8 cellular contexts compared by ENCODE assay signal in the genomic region with DNA sequence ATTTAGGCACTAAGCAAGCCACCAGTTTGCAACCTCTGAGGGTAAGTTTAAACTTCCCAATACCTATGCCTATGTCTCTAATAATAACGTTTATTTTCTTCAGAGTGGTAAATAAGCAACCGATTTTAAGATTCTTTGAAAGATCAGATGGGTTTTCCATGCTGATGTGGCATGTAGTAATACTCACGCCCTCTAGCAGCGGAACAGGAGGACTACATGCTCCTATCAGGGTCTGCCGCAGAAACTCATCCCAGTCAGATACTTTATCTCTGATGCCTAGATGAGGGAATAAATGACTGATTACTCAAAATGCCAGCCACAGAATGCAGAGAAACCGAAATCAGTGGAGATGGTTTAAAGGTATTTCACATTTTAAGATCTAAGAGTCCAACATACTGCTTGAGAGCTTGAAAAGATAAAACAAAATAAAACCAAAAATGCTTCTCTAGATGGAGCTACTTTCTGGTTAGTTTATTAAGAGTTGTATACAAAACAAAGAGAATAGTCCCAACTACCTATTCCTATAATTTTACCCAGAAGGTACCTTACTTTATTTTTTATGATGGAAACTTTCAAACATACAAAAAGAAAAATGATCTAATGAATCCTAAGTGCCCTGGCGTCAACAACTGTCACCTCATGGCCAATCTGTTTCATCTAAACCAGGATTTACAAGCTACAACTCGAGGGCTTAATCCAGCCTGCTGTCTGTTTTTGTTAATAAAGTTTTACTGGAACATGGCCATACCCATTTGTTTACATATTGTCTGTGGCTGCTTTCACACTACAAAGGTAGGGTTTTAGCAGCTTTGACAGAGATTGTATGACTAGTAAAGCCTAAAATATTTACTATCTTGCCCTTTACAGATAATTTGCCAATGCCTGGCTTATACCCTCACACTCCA. TPM values are rescaled to one million over a fixed set of nuclear protein-coding genes. Genes with fewer than 3 reads are reported as not detected.
A peak's percentile ranks its signal among the peaks of the same experiment; 100 is the strongest.
DNase-seq lines count a peak whose midpoint lies in the region; ATAC-seq and TF ChIP-seq lines count a peak whose summit lies in the region.

No MANE protein-coding gene starts in this region.

- no peaks in the 10 kb centered on the region for H3K4me1 ChIP-seq in IMR-90 (ENCODE audit: control insufficient read depth, insufficient read depth, low read length)
- no peaks in the 10 kb centered on the region for H3K4me1 ChIP-seq in adipocyte (ENCODE audit: control insufficient read depth, insufficient read depth, low read length)

- no TSS peak for BruUV-seq in IMR-90 (replicated peaks; lab: Mats Ljungman, UMichigan)

- dilution Hi-C loops in IMR-90 (cut with HindIII; ENCODE audit: low sequenced_read_pairs, unreplicated experiment): no loop called here

- DNase-seq in NCI-H2196 (lab: John Stamatoyannopoulos, UW; ENCODE audit: unreplicated experiment) (peak; percentile 18), NCI-H2196 treated with DMSO at 0.1 percent for 48 hours (lab: John Stamatoyannopoulos, UW; ENCODE audit: unreplicated experiment) (no peak), IMR-90 (peak; percentile 64), SKM-1 (lab: John Stamatoyannopoulos, UW; ENCODE audit: unreplicated experiment) (peak; percentile 34), adipocyte (ENCODE audit: low read depth) (peak; percentile 82), left cardiac atrium (peak; percentile 38), renal cortical epithelial cell (ENCODE audit: low read depth) (peak; percentile 56)

- TF ChIP-seq POLR2A in IMR-90 (IDR thresholded peaks at IDR 0.05; ENCODE audit: low read depth, low read length): no peak

- H3K27ac ChIP-seq in IMR-90 (ENCODE audit: insufficient read depth, low read length): no peak overlapping the region

- no peaks in the 10 kb centered on the region for H3K9me3 ChIP-seq in IMR-90 (ENCODE audit: control insufficient read depth, insufficient read depth, low read length)
- no peaks in the 10 kb centered on the region for H3K9me3 ChIP-seq in adipocyte (ENCODE audit: control insufficient read depth, low read length)

- WGBS in IMR-90 (ENCODE audit: extremely low coverage in 2 of 2, insufficient read length in 1 of 2), 2 experiments: 0% methylated on average over 1 of the region's 8 CpGs; no CpG with 5 or more reads in 1 of the 2 experiments

- H2BK20ac ChIP-seq in IMR-90 (ENCODE audit: low read depth, low read length): no peak overlapping the region

- in situ Hi-C loops in IMR-90 (cut with MboI; ENCODE audit: low sequenced_read_pairs): no loop called here

- no peak overlapping the region for H4K5ac ChIP-seq in IMR-90 (ENCODE audit: low read depth, low read length)

- POLR2A ChIA-PET in IMR-90 (lab: Charles Lee; ENCODE audit: unreplicated experiment): no interaction called here

- H3K4me3 ChIP-seq in IMR-90 (ENCODE audit: insufficient read depth, low read depth, low read length) (no peak overlapping the region), adipocyte (ENCODE audit: low read length) (no peak overlapping the region)

- no peak overlapping the region for H4K8ac ChIP-seq in IMR-90 (ENCODE audit: low read depth in 2 of 2, low read length in 2 of 2)

- no peak overlapping the region for H2AFZ ChIP-seq in IMR-90 (replicated peaks; ENCODE audit: low read length, poor library complexity)

- no peak overlapping the region for H2BK120ac ChIP-seq in IMR-90 (ENCODE audit: low read depth, low read length)

- H3K9ac ChIP-seq in IMR-90 (ENCODE audit: low read depth, low read length) (no peak overlapping the region), adipocyte (ENCODE audit: low read length) (no peak overlapping the region)

- CTCF ChIA-PET in IMR-90 (lab: Yijun Ruan, JAX): interaction anchor here (0.9 to 2.1 kb wide), 7 partner anchors 8 to 84 kb away, joined by 3 to 7 read pairs (median 5); no protein-coding TSS in a partner anchor

- H2AK9ac ChIP-seq in IMR-90 (replicated peaks; ENCODE audit: low read depth, low read length, poor library complexity): no peak overlapping the region

- intact Hi-C loops in IMR-90 (cut with micrococcal nuclease) (loop anchor here (1.0 to 2.0 kb wide), 3 partner anchors 84 to 192 kb away; partner anchors contain the start of gene NEK4), left cardiac atrium (cut with DNase I) (loop anchor here (10.0 kb wide), 2 partner anchors 140 to 190 kb away; no protein-coding TSS in a partner anchor)

- ATAC-seq in IMR-90 (ENCODE audit: low read depth) (peak; percentile 97), left cardiac atrium (peak; percentile 76 to 85), GM21528 (IDR thresholded peaks at IDR 0.05; ENCODE audit: low FRiP score, unreplicated experiment) (no peak)

- no peaks in the 10 kb centered on the region for H3K9me1 ChIP-seq in IMR-90 (ENCODE audit: insufficient read depth, low read length)

- no peak overlapping the region for H3K56ac ChIP-seq in IMR-90 (ENCODE audit: extremely low read depth, insufficient read depth, low read length)

- no peaks in the 10 kb centered on the region for H4K20me1 ChIP-seq in IMR-90 (ENCODE audit: insufficient read depth, low read length)

- no peak overlapping the region for H3K4ac ChIP-seq in IMR-90 (ENCODE audit: low read depth, low read length)

- no peak overlapping the region for H2AK5ac ChIP-seq in IMR-90 (ENCODE audit: low read depth, low read length)

- no peak overlapping the region for H2BK5ac ChIP-seq in IMR-90 (ENCODE audit: low read depth, low read length, poor library complexity, severe bottlenecking)

- no peak overlapping the region for H2BK15ac ChIP-seq in IMR-90 (ENCODE audit: low read depth, low read length)

- TF ChIP-seq RAD21 in IMR-90 (IDR thresholded peaks at IDR 0.05; ENCODE audit: low read length): peak; percentile 66

- H4K91ac ChIP-seq in IMR-90 (ENCODE audit: insufficient read depth, low read depth, low read length): no peak overlapping the region

- peak; percentile 71 for TF ChIP-seq CTCF in IMR-90 (conservative IDR thresholded peaks at IDR 0.05; ENCODE audit: low read depth, low read length)

- H3K79me1 ChIP-seq in IMR-90 (ENCODE audit: low read depth in 1 of 2, low read length in 2 of 2): no peaks in the 10 kb centered on the region

- H3K23ac ChIP-seq in IMR-90 (ENCODE audit: low read depth, low read length): no peak overlapping the region

- H3K27me3 ChIP-seq in IMR-90 (ENCODE audit: control insufficient read depth, insufficient read depth, low read length) (no peaks in the 10 kb centered on the region), adipocyte (replicated peaks; ENCODE audit: control insufficient read depth, insufficient read depth, low read length) (no peaks in the 10 kb centered on the region)

- H3K14ac ChIP-seq in IMR-90 (replicated peaks; ENCODE audit: low read depth, low read length): no peak overlapping the region

- no peaks in the 10 kb centered on the region for H3K36me3 ChIP-seq in IMR-90 (ENCODE audit: control insufficient read depth, insufficient read depth, low read length)
- H3K36me3 ChIP-seq in adipocyte (ENCODE audit: control insufficient read depth, insufficient read depth, low read length, severe bottlenecking): no peaks in the 10 kb centered on the region

- no peak overlapping the region for H3K18ac ChIP-seq in IMR-90 (ENCODE audit: low read depth, low read length)

- H3K4me2 ChIP-seq in IMR-90 (ENCODE audit: low read depth, low read length): no peak overlapping the region

TF ChIP-seq in IMR-90, 13 proteins besides CTCF, POLR2A, EP300 and RAD21:
- TF ChIP-seq SMC3 (IDR thresholded peaks at IDR 0.05; ENCODE audit: low read depth, low read length): peak; percentile 61
- no peak for TF ChIP-seq MXI1 (IDR thresholded peaks at IDR 0.05; ENCODE audit: borderline replicate concordance, low read depth, low read length)

RNA-seq across cellular contexts. Expression of gene STIMATE, which starts 37.5 kb away (rescaled TPM):
- 7.5 and 10.6 TPM in 2 replicates for total RNA-seq in IMR-90 (2012; rRNA removed)
- 17.8 and 19.4 TPM in 2 replicates for polyA plus RNA-seq in IMR-90 (2012; rRNA removed)
- 12.5 and 37.8 TPM in 2 replicates for polyA plus RNA-seq in IMR-90 (2012; cell fraction: cytosol; rRNA removed)
- polyA plus RNA-seq in IMR-90 (2012; cell fraction: nucleus; rRNA removed; ENCODE audit: low replicate concordance): 22.4 and 23.4 TPM in 2 replicates
- 10 to 100 TPM in 1 of 2 donors, 1 to 10 TPM in 1; 7.9 to 14.1 TPM for total RNA-seq in left cardiac atrium
- 11.5 and 12.1 TPM in 2 replicates for total RNA-seq in renal cortical epithelial cell
